In the genomic region with DNA sequence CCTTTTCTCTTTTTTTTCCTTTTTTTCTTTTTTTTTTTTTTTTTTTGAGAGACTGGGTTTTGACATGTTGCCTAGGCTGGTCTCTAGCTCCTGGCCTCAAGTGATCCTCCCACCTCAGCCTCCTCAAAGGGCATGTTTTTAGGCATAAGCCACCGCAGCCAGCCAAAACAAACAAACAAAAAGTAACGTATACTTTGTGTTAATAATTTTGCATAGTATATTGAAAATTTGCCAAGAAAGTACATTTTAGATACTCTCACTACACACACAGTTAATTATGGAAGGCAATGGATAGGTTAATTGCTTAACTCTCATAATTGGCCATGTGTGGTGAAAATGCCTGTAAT, we compare ENCODE assay signal across 2 cellular contexts.
TF ChIP-seq lines count a peak whose summit lies in the region.

No MANE protein-coding gene starts in this region.

TF ChIP-seq in HCT116, 20 proteins besides CTCF, POLR2A, EP300 and RAD21:
- TF ChIP-seq YY1 (IDR thresholded peaks at IDR 0.05; ENCODE audit: extremely low read depth, insufficient replicate concordance, low read depth, low read length) (no peak), ZBTB33 (IDR thresholded peaks at IDR 0.05; ENCODE audit: extremely low read depth, insufficient replicate concordance, low read length) (no peak), ZNF274 (IDR thresholded peaks at IDR 0.05; ENCODE audit: low read depth, low read length) (no peak), JUND (IDR thresholded peaks at IDR 0.05) (no peak), ZFX (IDR thresholded peaks at IDR 0.05) (no peak), EZH2 (IDR thresholded peaks at IDR 0.05) (no peak)
- TF ChIP-seq, protein P1, sequence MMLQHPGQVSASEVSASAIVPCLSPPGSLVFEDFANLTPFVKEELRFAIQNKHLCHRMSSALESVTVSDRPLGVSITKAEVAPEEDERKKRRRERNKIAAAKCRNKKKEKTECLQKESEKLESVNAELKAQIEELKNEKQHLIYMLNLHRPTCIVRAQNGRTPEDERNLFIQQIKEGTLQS (IDR thresholded peaks at IDR 0.05) = no peak

TF ChIP-seq in K562, 482 proteins besides CTCF, POLR2A, EP300 and RAD21:
- TF ChIP-seq CREM (IDR thresholded peaks at IDR 0.05; ENCODE audit: low read depth) = no peak
- no peak for TF ChIP-seq L3MBTL2 (IDR thresholded peaks at IDR 0.05)
